ENCODE assay signal across 17 cellular contexts in the genomic region with DNA sequence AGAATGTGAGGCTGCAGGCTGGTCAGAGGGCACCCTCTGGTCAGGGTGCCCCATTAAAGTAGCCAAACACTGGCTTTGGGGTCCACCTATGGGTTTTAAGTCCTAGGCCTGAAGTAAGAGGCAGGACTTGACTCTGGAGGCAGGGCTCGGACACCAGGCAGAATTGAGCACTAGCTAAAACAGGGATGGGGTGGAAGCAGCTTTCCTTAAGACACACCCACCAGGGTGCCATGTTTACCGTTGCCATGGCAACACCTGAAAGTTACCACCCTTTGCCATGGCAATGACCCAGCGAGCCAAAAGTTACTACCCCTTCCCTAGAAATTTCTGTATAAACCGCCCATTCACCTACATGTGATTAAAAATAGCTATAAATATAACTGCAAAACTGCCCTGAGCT.
"Had no signal": no experiment of that assay in that cellular context is flagged by ENCODE, and none has a peak within 500 bp of the region (broad histone marks: within the 10 kb centered on the region; RNA-seq: fewer than 3 reads in every experiment).

No MANE protein-coding gene starts in this region.

- ATAC-seq: activated CD4-positive, alpha-beta T cell treated with anti-CD3 and anti-CD28 coated beads for 36 hours; activated naive CD8-positive, alpha-beta T cell treated with anti-CD3 and anti-CD28 coated beads, Interleukin-2, amount 50 U/mL, for 24 hours; esophagus mucosa; lower lobe of right lung had no signal

- H3K36me3 Mint-ChIP-seq: naive B cell had no signal

- H3K9me3 ChIP-seq: ascending aorta, lower lobe of right lung had no signal

- H3K4me1 ChIP-seq: ascending aorta, lower lobe of right lung, stomach had no signal

- H3K27me3 ChIP-seq: ascending aorta, dorsolateral prefrontal cortex had no signal

- H3K4me3 Mint-ChIP-seq: activated CD4-positive, alpha-beta memory T cell treated with anti-CD3 and anti-CD28 coated beads, Interleukin-2, amount 10 ng/mL, durations not matched to agents 7 days and 5 days; activated CD4-positive, alpha-beta T cell treated with anti-CD3 and anti-CD28 coated beads for 36 hours; activated naive CD8-positive, alpha-beta T cell treated with anti-CD3 and anti-CD28 coated beads, Interleukin-2, amount 50 U/mL, for 24 hours; naive B cell had no signal

- H3K36me3 ChIP-seq: ascending aorta, lower lobe of right lung, stomach had no signal

- H3K9me3 Mint-ChIP-seq: activated CD4-positive, alpha-beta memory T cell treated with anti-CD3 and anti-CD28 coated beads, Interleukin-2, amount 10 ng/mL, durations not matched to agents 7 days and 5 days; activated naive CD8-positive, alpha-beta T cell treated with anti-CD3 and anti-CD28 coated beads, Interleukin-2, amount 50 U/mL, for 24 hours had no signal

- H3K4me1 Mint-ChIP-seq: activated CD4-positive, alpha-beta memory T cell treated with anti-CD3 and anti-CD28 coated beads, Interleukin-2, amount 10 ng/mL, durations not matched to agents 7 days and 5 days; activated CD4-positive, alpha-beta T cell treated with anti-CD3 and anti-CD28 coated beads for 36 hours; activated naive CD8-positive, alpha-beta T cell treated with anti-CD3 and anti-CD28 coated beads, Interleukin-2, amount 50 U/mL, for 24 hours; naive B cell had no signal

- H3K27ac Mint-ChIP-seq: activated CD4-positive, alpha-beta memory T cell treated with anti-CD3 and anti-CD28 coated beads, Interleukin-2, amount 10 ng/mL, durations not matched to agents 7 days and 5 days; activated CD4-positive, alpha-beta T cell treated with anti-CD3 and anti-CD28 coated beads for 36 hours; activated naive CD8-positive, alpha-beta T cell treated with anti-CD3 and anti-CD28 coated beads, Interleukin-2, amount 50 U/mL, for 24 hours; naive B cell had no signal

- FAIRE-seq: bronchial epithelial cell, endometrium had no signal

- H3K27ac ChIP-seq: ascending aorta, dorsolateral prefrontal cortex, lower lobe of right lung, skin epidermis, stomach had no signal

- H3K4me3 ChIP-seq: ascending aorta, dorsolateral prefrontal cortex, lower lobe of right lung, skin epidermis, stomach had no signal

- DNase-seq: activated CD4-positive, alpha-beta memory T cell treated with anti-CD3 and anti-CD28 coated beads, Interleukin-2, amount 10 ng/mL, durations not matched to agents 7 days and 5 days; activated CD4-positive, alpha-beta T cell treated with anti-CD3 and anti-CD28 coated beads for 36 hours; activated CD8-positive, alpha-beta memory T cell treated with anti-CD3 and anti-CD28 coated beads, Interleukin-2, amount 50 U/mL, for 48 hours; activated naive CD4-positive, alpha-beta T cell treated with Interleukin-2 at 50 U/mL for 16 hours; activated naive CD8-positive, alpha-beta T cell treated with anti-CD3 and anti-CD28 coated beads, Interleukin-2, amount 50 U/mL, for 24 hours; dorsolateral prefrontal cortex; foreskin fibroblast; lower lobe of right lung; naive B cell; retina; stomach; T1000 had no signal
